In genomic region chr22:31944700-31945477, GRCh38 we compare ENCODE assay signal across 8 cellular contexts. TPM values are rescaled to one million over a fixed set of nuclear protein-coding genes. Genes with fewer than 3 reads are reported as not detected.
DNase-seq lines count a peak whose midpoint lies in the region; ATAC-seq and TF ChIP-seq lines count a peak whose summit lies in the region.

No MANE protein-coding gene starts in this region.

- no peaks in the 10 kb centered on the region for H3K27me3 ChIP-seq in thyroid gland

- peak overlapping the region; percentile 95 for H3K27ac ChIP-seq in C4-2B
- peak overlapping the region; percentile 88 to 96 (median 92) for H3K27ac ChIP-seq in thyroid gland

- DNase-seq in activated CD4-positive, alpha-beta T cell treated with anti-CD3 and anti-CD28 coated beads, Interleukin-2, amount 50 U/mL, for 1 hour = peak; percentile 33
- DNase-seq in erythroblast (lab: John Stamatoyannopoulos, UW) (peak; percentile 57 to 77), naive B cell (no peak), thyroid gland (peak in 1 of 2 donors; percentile 38), GM13976 (ENCODE audit: low spot score) (no peak)

- no peaks in the 10 kb centered on the region for H3K27me3 Mint-ChIP-seq in naive B cell

- 0 to 1% methylated on average over 13 to 16 of the region's 77 CpGs for WGBS in thyroid gland, 2 donors

- TF ChIP-seq CTCF in C4-2B (conservative IDR thresholded peaks at IDR 0.05) = no peak
- no peak for TF ChIP-seq CTCF in thyroid gland (IDR thresholded peaks at IDR 0.05)
- no peak for TF ChIP-seq CTCF in GM13976 (IDR thresholded peaks at IDR 0.05; ENCODE audit: borderline replicate concordance, control extremely low read depth, extremely low read depth, insufficient read depth, missing control alignments)

- H3K4me1 ChIP-seq in thyroid gland = peaks cover 9 to 22% of the 10 kb centered on the region in 2 donors

- H3K36me3 ChIP-seq in thyroid gland = peaks cover 0 to 6% of the 10 kb centered on the region in 2 donors

- ATAC-seq in GM19455 (IDR thresholded peaks at IDR 0.05; ENCODE audit: unreplicated experiment) (peak; percentile 30), HG03520 (IDR thresholded peaks at IDR 0.05; ENCODE audit: unreplicated experiment) (peak; percentile 25), naive B cell (ENCODE audit: low read depth in 2 of 2) (peak; percentile 27)

- intact Hi-C loops in thyroid gland (cut with DNase I) = loop anchor here (5.0 to 10.0 kb wide), 2 partner anchors 193 to 280 kb away; partner anchors contain the start of genes DEPDC5, PISD and PRR14L

- TF ChIP-seq POLR2A in erythroblast (IDR thresholded peaks at IDR 0.05; ENCODE audit: low read length) (peak; percentile 64), thyroid gland (IDR thresholded peaks at IDR 0.05) (no peak)

- H3K27ac Mint-ChIP-seq in naive B cell = peak overlapping the region in 2 of 6 donors; percentile 15 to 62

- H3K4me3 ChIP-seq in thyroid gland (replicated peaks in 1 of 3) = peak overlapping the region; percentile 54 to 85 (median 73)

- H3K36me3 Mint-ChIP-seq in naive B cell = no peaks in the 10 kb centered on the region

- in situ Hi-C loops in GM13976 (cut with MboI; ENCODE audit: low sequenced_read_pairs, unreplicated experiment) = loop anchor here (10.0 kb wide), 1 partner anchor 270 kb away; no protein-coding TSS in a partner anchor

- H3K9me3 ChIP-seq in thyroid gland = no peaks in the 10 kb centered on the region

- H3K4me3 Mint-ChIP-seq in naive B cell = peak overlapping the region in 4 of 8 donors; percentile 43 to 96 (median 69)

- no peaks in the 10 kb centered on the region for H3K9me3 Mint-ChIP-seq in naive B cell

- H3K4me1 Mint-ChIP-seq in naive B cell = peaks cover 11 to 20% (median 18%) of the 10 kb centered on the region in 3 donors

RNA-seq across cellular contexts. Expression of gene YWHAH, which starts 0.6 kb away (rescaled TPM):
- 10 to 100 TPM; 35.2 to 81.0 (median 55.7) TPM for polyA plus RNA-seq in naive B cell (ENCODE audit: low read depth in 6 of 6)
- 100 to 1,000 TPM in 2 of 4 donors, 10 to 100 TPM in 2; 93.0 to 111 (median 103) TPM for total RNA-seq in thyroid gland

Comparison
In these comparisons a context has a peak if more than half of its experiments do, and no peak if none do; other contexts are left out.
1. DNase-seq: peak in activated CD4-positive, alpha-beta T cell treated with anti-CD3 and anti-CD28 coated beads, Interleukin-2, amount 50 U/mL, for 1 hour (single experiment) and erythroblast (2 of 2); none in naive B cell (single experiment) and GM13976 (single experiment).
2. Peak in every context shown above with its lines, with median percentiles within 50 percentile points of each other: ATAC-seq.